18 cellular contexts compared by ENCODE assay signal in genomic region chr17:46136820-46137219, GRCh38. TPM values are rescaled to one million over a fixed set of nuclear protein-coding genes. Genes with fewer than 3 reads are reported as not detected.
DNase-seq lines count a peak whose midpoint lies in the region; ATAC-seq and TF ChIP-seq lines count a peak whose summit lies in the region.
"Had no signal": no experiment of that assay in that cellular context is flagged by ENCODE, and none has a peak within 500 bp of the region (broad histone marks: within the 10 kb centered on the region; RNA-seq: fewer than 3 reads in every experiment).

No MANE protein-coding gene starts in this region.

- peak overlapping the region; percentile 6 for H3K27ac ChIP-seq in hepatocyte
- no peak overlapping the region for H3K27ac ChIP-seq in upper lobe of right lung
- H3K27ac ChIP-seq: ascending aorta, colonic mucosa, PC-9, vagina had no signal

- H4K20me1 ChIP-seq in hepatocyte (ENCODE audit: insufficient read depth, poor library complexity, severe bottlenecking): peaks cover 100% of the 10 kb centered on the region

- no peak overlapping the region for H2AFZ ChIP-seq in hepatocyte
- H2AFZ ChIP-seq: PC-9 had no signal

- H3K4me3 Mint-ChIP-seq in stimulated activated naive CD8-positive, alpha-beta T cell treated with anti-CD3 and anti-CD28 coated beads, Interleukin-15, Interleukin-2, amounts not matched to agents 100 ng/mL and 50 ng/mL, for 24 hours: no peak overlapping the region
- H3K4me3 Mint-ChIP-seq in T-helper 17 cell: peak overlapping the region; percentile 85
- H3K4me3 Mint-ChIP-seq: activated T-helper 1 cell treated with anti-CD3 and anti-CD28 coated beads, Interleukin-12 subunit alpha, Interleukin-12 subunit beta, Interleukin-2, Interleukin-4 antibody, amounts not matched to agents 30 ng/mL and 10 ng/mL and 1 ng/mL, durations not matched to agents 14 hours and 24 hours and 36 hours had no signal

- peak overlapping the region; percentile 31 for H3K27ac Mint-ChIP-seq in stimulated activated naive CD8-positive, alpha-beta T cell treated with anti-CD3 and anti-CD28 coated beads, Interleukin-15, Interleukin-2, amounts not matched to agents 100 ng/mL and 50 ng/mL, for 24 hours
- H3K27ac Mint-ChIP-seq in T-helper 17 cell: peak overlapping the region; percentile 92
- H3K27ac Mint-ChIP-seq: activated T-helper 1 cell treated with anti-CD3 and anti-CD28 coated beads, Interleukin-12 subunit alpha, Interleukin-12 subunit beta, Interleukin-2, Interleukin-4 antibody, amounts not matched to agents 30 ng/mL and 10 ng/mL and 1 ng/mL, durations not matched to agents 14 hours and 24 hours and 36 hours had no signal

- peaks cover 38% of the 10 kb centered on the region for H3K36me3 Mint-ChIP-seq in stimulated activated naive CD8-positive, alpha-beta T cell treated with anti-CD3 and anti-CD28 coated beads, Interleukin-15, Interleukin-2, amounts not matched to agents 100 ng/mL and 50 ng/mL, for 24 hours (ENCODE audit: low read depth)
- peaks cover 4% of the 10 kb centered on the region for H3K36me3 Mint-ChIP-seq in T-helper 17 cell (ENCODE audit: low read depth)

- H3K27me3 ChIP-seq in hepatocyte: no peaks in the 10 kb centered on the region
- H3K27me3 ChIP-seq in upper lobe of right lung: no peaks in the 10 kb centered on the region
- H3K27me3 ChIP-seq: ascending aorta, colonic mucosa, vagina had no signal

- intact Hi-C loops in upper lobe of right lung (cut with DNase I): no loop called here

- H3K79me2 ChIP-seq in hepatocyte: peaks cover 100% of the 10 kb centered on the region

- DNase-seq in stimulated activated naive CD8-positive, alpha-beta T cell treated with anti-CD3 and anti-CD28 coated beads, Interleukin-15, Interleukin-2, amounts not matched to agents 100 U/mL and 50 U/mL, for 24 hours: no peak
- no peak for DNase-seq in T-helper 17 cell
- DNase-seq in hepatocyte (ENCODE audit: low spot score): no peak
- DNase-seq in upper lobe of right lung: no peak
- no peak for DNase-seq in NCI-H1930 (lab: John Stamatoyannopoulos, UW)
- no peak for DNase-seq in NCI-H2029 (lab: John Stamatoyannopoulos, UW)
- DNase-seq: activated CD4-positive, alpha-beta T cell treated with anti-CD3 and anti-CD28 coated beads, Interleukin-2, amount 50 U/mL, for 4 hours; colonic mucosa; IMR-90; MV-4-11; PC-9 had no signal

- no peaks in the 10 kb centered on the region for H3K9me3 ChIP-seq in T-helper 17 cell (ENCODE audit: control insufficient read depth, low read length, poor library complexity, severe bottlenecking)
- no peaks in the 10 kb centered on the region for H3K9me3 ChIP-seq in hepatocyte (ENCODE audit: low read depth)
- no peaks in the 10 kb centered on the region for H3K9me3 ChIP-seq in upper lobe of right lung
- H3K9me3 ChIP-seq: ascending aorta, colonic mucosa, vagina had no signal

- H3K4me1 ChIP-seq in hepatocyte (ENCODE audit: insufficient read depth) (peaks cover 10% of the 10 kb centered on the region), upper lobe of right lung (peaks cover 60% of the 10 kb centered on the region)

- ATAC-seq in stimulated activated naive CD8-positive, alpha-beta T cell treated with anti-CD3 and anti-CD28 coated beads, Interleukin-15, Interleukin-2, amounts not matched to agents 100 U/mL and 50 U/mL, for 24 hours: no peak
- ATAC-seq in T-helper 17 cell: no peak
- ATAC-seq in HG03159 (IDR thresholded peaks at IDR 0.05; ENCODE audit: unreplicated experiment): no peak
- no peak for ATAC-seq in upper lobe of right lung
- ATAC-seq: HCT116 had no signal

- TF ChIP-seq CTCF in hepatocyte (IDR thresholded peaks at IDR 0.05; ENCODE audit: poor library complexity) (no peak), upper lobe of right lung (IDR thresholded peaks at IDR 0.05) (no peak)

- no peak overlapping the region for H3K4me3 ChIP-seq in hepatocyte
- no peak overlapping the region for H3K4me3 ChIP-seq in upper lobe of right lung
- H3K4me3 ChIP-seq: ascending aorta, colonic mucosa, lung, PC-9, vagina had no signal

- H3K36me3 ChIP-seq in hepatocyte (replicated peaks; ENCODE audit: insufficient read depth, low read depth) (no peaks in the 10 kb centered on the region), upper lobe of right lung (no peaks in the 10 kb centered on the region)
- H3K36me3 ChIP-seq: ascending aorta, colonic mucosa, vagina had no signal

- H3K4me1 Mint-ChIP-seq in stimulated activated naive CD8-positive, alpha-beta T cell treated with anti-CD3 and anti-CD28 coated beads, Interleukin-15, Interleukin-2, amounts not matched to agents 100 ng/mL and 50 ng/mL, for 24 hours (ENCODE audit: low read depth): peaks cover 98% of the 10 kb centered on the region
- H3K4me1 Mint-ChIP-seq in T-helper 17 cell: peaks cover 91% of the 10 kb centered on the region

- H3K4me2 ChIP-seq in hepatocyte: no peak overlapping the region
- H3K4me2 ChIP-seq: PC-9 had no signal

- H3K9me3 Mint-ChIP-seq in stimulated activated naive CD8-positive, alpha-beta T cell treated with anti-CD3 and anti-CD28 coated beads, Interleukin-15, Interleukin-2, amounts not matched to agents 100 ng/mL and 50 ng/mL, for 24 hours: no peaks in the 10 kb centered on the region
- H3K9me3 Mint-ChIP-seq: activated T-helper 1 cell treated with anti-CD3 and anti-CD28 coated beads, Interleukin-12 subunit alpha, Interleukin-12 subunit beta, Interleukin-2, Interleukin-4 antibody, amounts not matched to agents 30 ng/mL and 10 ng/mL and 1 ng/mL, durations not matched to agents 14 hours and 24 hours and 36 hours had no signal

- H3K27me3 Mint-ChIP-seq in stimulated activated naive CD8-positive, alpha-beta T cell treated with anti-CD3 and anti-CD28 coated beads, Interleukin-15, Interleukin-2, amounts not matched to agents 100 ng/mL and 50 ng/mL, for 24 hours: no peaks in the 10 kb centered on the region
- H3K27me3 Mint-ChIP-seq in T-helper 17 cell: no peaks in the 10 kb centered on the region

- no peaks in the 10 kb centered on the region for H3K9me2 ChIP-seq in hepatocyte (replicated peaks; ENCODE audit: insufficient read depth)

RNA-seq across cellular contexts. Expression of gene KANSL1, which starts 56.4 kb away (rescaled TPM):
- total RNA-seq in T-helper 17 cell: 100 to 1,000 TPM; 142 to 187 TPM
- total RNA-seq in hepatocyte: 68.2 and 84.3 TPM in 2 replicates
- polyA plus RNA-seq in hepatocyte: 32.6 and 37.3 TPM in 2 replicates
- total RNA-seq in upper lobe of right lung: 69.8 TPM
